ENCODE assay signal across 15 cellular contexts in the genomic region with DNA sequence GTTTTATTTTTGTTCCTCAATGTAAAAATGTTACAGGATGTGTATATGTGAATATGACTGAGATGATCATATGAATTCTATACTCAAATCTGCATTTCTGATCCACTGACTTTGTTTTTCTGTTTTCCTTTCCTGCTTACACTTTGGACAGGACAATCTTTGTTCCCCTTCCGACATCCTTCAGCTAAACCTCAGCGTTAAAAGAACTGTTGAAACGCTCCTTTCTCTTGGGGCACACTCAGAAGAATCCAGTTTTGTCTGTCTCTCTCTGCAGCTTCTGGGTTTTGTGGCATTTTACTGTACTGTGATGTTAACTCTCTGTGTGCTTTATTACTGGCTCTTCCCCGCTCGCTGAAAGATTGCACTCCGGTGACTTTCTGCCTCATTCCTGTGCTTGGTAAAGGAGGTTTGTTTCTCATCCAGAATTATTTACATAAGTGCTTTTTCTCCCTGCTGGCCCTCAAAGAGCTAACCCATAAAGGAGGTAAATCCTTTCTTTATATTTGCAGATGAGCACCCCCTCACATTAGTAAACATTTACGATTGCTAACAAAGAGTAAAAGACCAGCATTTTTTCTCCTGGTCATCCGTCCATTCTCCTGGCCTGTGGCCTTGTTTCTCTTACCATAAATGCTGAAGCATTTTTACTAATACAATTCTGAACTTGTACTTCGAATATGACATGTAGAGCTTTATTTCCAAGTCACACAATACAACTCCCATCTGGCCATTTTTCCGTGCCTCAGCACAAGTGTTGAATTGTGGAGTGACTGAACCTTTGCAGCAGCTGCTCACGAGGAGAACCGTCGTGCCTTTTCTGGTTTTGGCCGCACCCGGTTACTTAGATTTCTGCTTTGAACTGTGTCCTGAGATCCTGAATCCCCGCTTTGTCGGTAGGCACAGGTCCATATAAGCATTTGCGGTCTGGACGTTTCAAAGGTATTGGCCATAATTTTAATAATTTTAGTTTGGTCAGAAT.
DNase-seq lines count a peak whose midpoint lies in the region; ATAC-seq and TF ChIP-seq lines count a peak whose summit lies in the region.
"Had no signal": no experiment of that assay in that cellular context is flagged by ENCODE, and none has a peak within 500 bp of the region (broad histone marks: within the 10 kb centered on the region; RNA-seq: fewer than 3 reads in every experiment).

No MANE protein-coding gene starts in this region.

- H3K4me1 ChIP-seq in breast epithelium: no peaks in the 10 kb centered on the region
- peaks cover 38% of the 10 kb centered on the region for H3K4me1 ChIP-seq in iPS-18a (ENCODE audit: control insufficient read depth, low read depth, low read length)
- peaks cover 32% of the 10 kb centered on the region for H3K4me1 ChIP-seq in thymus (ENCODE audit: control insufficient read depth, insufficient read depth, low read length)
- H3K4me1 ChIP-seq: ascending aorta had no signal

- H3K27ac ChIP-seq in breast epithelium (peak overlapping the region in 1 of 2 donors; percentile 36), VCaP (peak overlapping the region; percentile 61), iPS-18a (ENCODE audit: low read length) (no peak overlapping the region), thymus (ENCODE audit: low read depth) (peak overlapping the region; percentile 73)
- H3K27ac ChIP-seq: ascending aorta had no signal

- H3K36me3 ChIP-seq in breast epithelium (no peaks in the 10 kb centered on the region), iPS-18a (ENCODE audit: control insufficient read depth, low read depth, low read length) (peaks cover 14% of the 10 kb centered on the region), thymus (ENCODE audit: control insufficient read depth, insufficient read depth) (peaks cover 7% of the 10 kb centered on the region)

- in situ Hi-C loops in T47D (cut with HindIII; ENCODE audit: low pct_unique_long_range_greater_than_20kb, low sequenced_read_pairs): no loop called here

- WGBS in thymus: 89% methylated on average over 19 of the region's 19 CpGs

- H3K9me3 ChIP-seq in breast epithelium (no peaks in the 10 kb centered on the region), iPS-18a (ENCODE audit: control insufficient read depth, low read depth, low read length) (no peaks in the 10 kb centered on the region), thymus (ENCODE audit: control insufficient read depth) (no peaks in the 10 kb centered on the region)
- H3K9me3 ChIP-seq: ascending aorta had no signal

- intact Hi-C loops in breast epithelium (cut with DNase I; ENCODE audit: low total_unique reads): no loop called here

- TF ChIP-seq POLR2A in breast epithelium (IDR thresholded peaks at IDR 0.05): no peak

- DNase-seq in T47D (ENCODE audit: low read depth in 1 of 2, low spot score in 1 of 2) (peak; percentile 42 to 50), breast epithelium (ENCODE audit: low spot score in 2 of 2) (no peak), NCI-H1417 treated with DMSO at 0.1 percent for 48 hours (lab: John Stamatoyannopoulos, UW) (no peak)
- DNase-seq: activated T-cell treated with anti-CD3 and anti-CD28 coated beads, Interleukin-2, amount 50 U/mL, for 4 hours; left ventricle myocardium superior; NCI-H1092; NCI-H526 treated with DMSO at 0.1 percent for 48 hours; SHP77; stimulated activated CD4-positive, alpha-beta T cell treated with anti-CD3 and anti-CD28 coated beads, Interleukin-15, amount 100 ng/mL, for 24 hours had no signal

- no peak overlapping the region for H3K9ac ChIP-seq in iPS-18a (ENCODE audit: low read length)

- TF ChIP-seq CTCF in breast epithelium (IDR thresholded peaks at IDR 0.05) (no peak), VCaP (conservative IDR thresholded peaks at IDR 0.05) (no peak)

- H3K27me3 ChIP-seq in breast epithelium: no peaks in the 10 kb centered on the region
- peaks cover 14% of the 10 kb centered on the region for H3K27me3 ChIP-seq in iPS-18a (ENCODE audit: control insufficient read depth, insufficient read depth, low read length)
- no peaks in the 10 kb centered on the region for H3K27me3 ChIP-seq in thymus (ENCODE audit: control insufficient read depth, insufficient read depth)
- H3K27me3 ChIP-seq: ascending aorta had no signal

- H3K4me3 ChIP-seq in breast epithelium: no peak overlapping the region
- H3K4me3 ChIP-seq in iPS-18a (ENCODE audit: low read length): peak overlapping the region; percentile 3
- no peak overlapping the region for H3K4me3 ChIP-seq in thymus (ENCODE audit: low read length)
- H3K4me3 ChIP-seq: ascending aorta had no signal

- ATAC-seq in GM18861 (IDR thresholded peaks at IDR 0.05; ENCODE audit: unreplicated experiment): no peak
- no peak for ATAC-seq in HG02885 (IDR thresholded peaks at IDR 0.05; ENCODE audit: poor library complexity, unreplicated experiment)
- ATAC-seq: activated T-cell treated with anti-CD3 and anti-CD28 coated beads, Interleukin-2, amount 50 U/mL, for 4 hours; left ventricle myocardium superior had no signal

Comparison
In these comparisons a context has a peak if more than half of its experiments do, and no peak if none do; other contexts are left out.
1. DNase-seq: peak in T47D (2 of 2); none in breast epithelium (0 of 2) and NCI-H1417 treated with DMSO at 0.1 percent for 48 hours (single experiment).